ENCODE assay signal across 8 cellular contexts in the genomic region with DNA sequence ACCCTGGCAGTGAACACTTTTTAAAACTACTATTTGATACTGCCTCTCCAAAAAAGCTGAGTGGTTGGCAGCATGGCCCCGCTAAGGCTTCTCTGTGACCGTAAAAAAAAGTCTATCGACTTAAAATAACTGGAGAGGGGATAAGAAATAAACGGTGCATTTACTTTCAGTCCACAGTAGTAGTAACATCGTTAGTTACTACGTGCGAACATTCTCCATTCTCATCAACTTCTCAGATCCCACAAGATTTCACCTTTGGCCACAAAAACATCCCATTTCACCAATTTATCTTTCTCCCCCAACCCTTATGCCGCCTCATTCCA. TPM values are rescaled to one million over a fixed set of nuclear protein-coding genes. Genes with fewer than 3 reads are reported as not detected.
DNase-seq lines count a peak whose midpoint lies in the region; ATAC-seq and TF ChIP-seq lines count a peak whose summit lies in the region.

No MANE protein-coding gene starts in this region.

- H3K4ac ChIP-seq in trophoblast cell (ENCODE audit: low read depth, low read length): peak overlapping the region; percentile 37

- peaks cover 18% of the 10 kb centered on the region for H3K4me1 ChIP-seq in PC-9 (replicated peaks; ENCODE audit: insufficient read depth)
- peaks cover 0 to 31% (median 0%) of the 10 kb centered on the region in 3 donors for H3K4me1 ChIP-seq in esophagus squamous epithelium
- H3K4me1 ChIP-seq in trophoblast cell (ENCODE audit: control insufficient read depth in 1 of 2, insufficient read depth in 2 of 2, low read length in 2 of 2): peaks cover 1 to 2% of the 10 kb centered on the region in 2 experiments

- H4K91ac ChIP-seq in trophoblast cell (ENCODE audit: low read depth, low read length): peak overlapping the region; percentile 80

- peak overlapping the region; percentile 73 for H3K9ac ChIP-seq in trophoblast cell (ENCODE audit: low read length)

- peak; percentile 11 for ATAC-seq in GM18858 (IDR thresholded peaks at IDR 0.05; ENCODE audit: unreplicated experiment)
- ATAC-seq in HG02678 (IDR thresholded peaks at IDR 0.05; ENCODE audit: unreplicated experiment): peak; percentile 29

- peaks cover 6% of the 10 kb centered on the region for H3K79me1 ChIP-seq in trophoblast cell (ENCODE audit: low read length)

- TF ChIP-seq CTCF in PC-9 (conservative IDR thresholded peaks at IDR 0.05) (no peak), esophagus squamous epithelium (IDR thresholded peaks at IDR 0.05) (no peak)

- H3K36me3 ChIP-seq in PC-9 (ENCODE audit: low read depth) (peaks cover 14% of the 10 kb centered on the region; the same call in 1 of the 2 replicates), esophagus squamous epithelium (peaks cover 0 to 31% (median 0%) of the 10 kb centered on the region in 3 donors), trophoblast cell (ENCODE audit: control insufficient read depth in 1 of 2, insufficient read depth in 2 of 2, low read length in 2 of 2) (peaks cover 5 to 7% of the 10 kb centered on the region in 2 experiments)

- no peak for TF ChIP-seq POLR2A in esophagus squamous epithelium (IDR thresholded peaks at IDR 0.05)

- 47 to 50% methylated on average over 8 of the region's 8 CpGs for WGBS in esophagus squamous epithelium, 2 donors
- WGBS in trophoblast cell (ENCODE audit: extremely low coverage, insufficient coverage, insufficient read length): 100% methylated on average over 1 of the region's 8 CpGs

- H3K18ac ChIP-seq in trophoblast cell (ENCODE audit: low read length): no peak overlapping the region

- no peak overlapping the region for H2BK12ac ChIP-seq in trophoblast cell (ENCODE audit: low read length)

- H3K79me2 ChIP-seq in PC-9 (ENCODE audit: low read depth): peaks cover 19% of the 10 kb centered on the region
- H3K79me2 ChIP-seq in trophoblast cell (ENCODE audit: control insufficient read depth, insufficient read depth, low read length, poor library complexity): peaks cover 3% of the 10 kb centered on the region

- no peak overlapping the region for H2BK120ac ChIP-seq in trophoblast cell (ENCODE audit: insufficient read depth, low read length, poor library complexity)

- TSS peak; percentile 100 for BruUV-seq in PC-9 (replicated peaks; lab: Mats Ljungman, UMichigan)

- intact Hi-C loops in PC-9 (cut with micrococcal nuclease; ENCODE audit: unreplicated experiment): loop anchor here (5.0 kb wide), 1 partner anchor 103 kb away; a partner anchor contains a TSS
- intact Hi-C loops in esophagus squamous epithelium (cut with DNase I): no loop called here

- no peaks in the 10 kb centered on the region for H3F3A ChIP-seq in PC-9 (ENCODE audit: insufficient read depth, low read depth)

- no peak for DNase-seq in PC-9
- no peak for DNase-seq in esophagus squamous epithelium (lab: John Stamatoyannopoulos, UW)
- DNase-seq in trophoblast cell: no peak
- DNase-seq in SW 1271 (lab: John Stamatoyannopoulos, UW): no peak
- no peak for DNase-seq in NCI-H446 treated with DMSO at 0.1 percent for 48 hours (lab: John Stamatoyannopoulos, UW)
- no peak for DNase-seq in NCI-H2029 (lab: John Stamatoyannopoulos, UW)

- H3K9me2 ChIP-seq in PC-9 (ENCODE audit: insufficient read depth): no peaks in the 10 kb centered on the region

- H4K8ac ChIP-seq in trophoblast cell (ENCODE audit: low read depth, low read length): peak overlapping the region; percentile 96

- peak overlapping the region; percentile 87 for H3K4me3 ChIP-seq in PC-9
- H3K4me3 ChIP-seq in esophagus squamous epithelium: peak overlapping the region; percentile 60 to 94 (median 74)
- H3K4me3 ChIP-seq in trophoblast cell (ENCODE audit: low read depth, low read length): peak overlapping the region; percentile 62

- peak overlapping the region; percentile 75 for H3K14ac ChIP-seq in trophoblast cell (ENCODE audit: low read length)

- peak overlapping the region; percentile 99 for H4K12ac ChIP-seq in trophoblast cell (ENCODE audit: low read depth, low read length)

- CTCF ChIA-PET in PC-9 (lab: Charles Lee): no interaction called here

- no peaks in the 10 kb centered on the region for H4K20me1 ChIP-seq in PC-9 (ENCODE audit: insufficient read depth)

- H3K27me3 ChIP-seq in PC-9 (ENCODE audit: insufficient read depth, low read depth) (no peaks in the 10 kb centered on the region), esophagus squamous epithelium (no peaks in the 10 kb centered on the region), trophoblast cell (ENCODE audit: insufficient read depth, low read length) (no peaks in the 10 kb centered on the region)

- no peak overlapping the region for H2AK5ac ChIP-seq in trophoblast cell (ENCODE audit: low read length)

- peak overlapping the region; percentile 52 for H2BK5ac ChIP-seq in trophoblast cell (ENCODE audit: low read depth, low read length, poor library complexity)

- no peak overlapping the region for H3K23ac ChIP-seq in trophoblast cell (ENCODE audit: low read length)

- H3K27ac ChIP-seq in PC-9 (peak overlapping the region; percentile 62), esophagus squamous epithelium (peak overlapping the region; percentile 82 to 93 (median 88)), trophoblast cell (ENCODE audit: low read depth, low read length) (no peak overlapping the region)

- H3K4me2 ChIP-seq in PC-9 (peak overlapping the region; percentile 89), trophoblast cell (ENCODE audit: low read length) (peak overlapping the region; percentile 84)

- H2AFZ ChIP-seq in PC-9 (peak overlapping the region; percentile 99), trophoblast cell (ENCODE audit: insufficient read depth, low read length, poor library complexity) (peak overlapping the region; percentile 95)

- POLR2A ChIA-PET in PC-9 (lab: Charles Lee; ENCODE audit: unreplicated experiment): no interaction called here

- no peaks in the 10 kb centered on the region for H3K9me3 ChIP-seq in PC-9 (ENCODE audit: insufficient read depth, low read depth)
- H3K9me3 ChIP-seq in esophagus squamous epithelium: no peaks in the 10 kb centered on the region
- no peaks in the 10 kb centered on the region for H3K9me3 ChIP-seq in trophoblast cell (ENCODE audit: insufficient read depth, low read depth, low read length)

RNA-seq across cellular contexts. Expression of a gene that starts 0.5 kb away (rescaled TPM):
- total RNA-seq in PC-9 (2021) (23.0 and 29.9 TPM in 2 replicates), esophagus squamous epithelium (10 to 100 TPM in 3 of 4 donors, 1 to 10 TPM in 1; 9.3 to 27.7 (median 23.9) TPM)
- 30.6 and 32.4 TPM in 2 replicates for polyA plus RNA-seq in trophoblast cell (2013)

RNA-seq across cellular contexts. Expression of a gene that starts 23.1 kb away (rescaled TPM):
- 61.9 and 70.7 TPM in 2 replicates for total RNA-seq in PC-9 (2021)
- 10 to 100 TPM; 11.6 to 43.5 (median 22.6) TPM for total RNA-seq in esophagus squamous epithelium
- polyA plus RNA-seq in trophoblast cell (2013): 38.5 and 42.5 TPM in 2 replicates

RNA-seq across cellular contexts. Expression of a gene that starts 35.6 kb away (rescaled TPM):
- total RNA-seq in PC-9 (2021) (not detected in 2 replicates), esophagus squamous epithelium (under 1 TPM in 1 of 4 donors, not detected in 3; 0.38 TPM)
- polyA plus RNA-seq in trophoblast cell (2013): 0.40 and 0.63 TPM in 2 replicates
